ENCODE assay signal across 2 cellular contexts in genomic region chr6:170480045-170480714, GRCh38.
TF ChIP-seq lines count a peak whose summit lies in the region.

No MANE protein-coding gene starts in this region.

TF ChIP-seq in GM23338, 12 proteins besides CTCF, POLR2A, EP300 and RAD21 (continued from another document):
- TF ChIP-seq, protein P1, sequence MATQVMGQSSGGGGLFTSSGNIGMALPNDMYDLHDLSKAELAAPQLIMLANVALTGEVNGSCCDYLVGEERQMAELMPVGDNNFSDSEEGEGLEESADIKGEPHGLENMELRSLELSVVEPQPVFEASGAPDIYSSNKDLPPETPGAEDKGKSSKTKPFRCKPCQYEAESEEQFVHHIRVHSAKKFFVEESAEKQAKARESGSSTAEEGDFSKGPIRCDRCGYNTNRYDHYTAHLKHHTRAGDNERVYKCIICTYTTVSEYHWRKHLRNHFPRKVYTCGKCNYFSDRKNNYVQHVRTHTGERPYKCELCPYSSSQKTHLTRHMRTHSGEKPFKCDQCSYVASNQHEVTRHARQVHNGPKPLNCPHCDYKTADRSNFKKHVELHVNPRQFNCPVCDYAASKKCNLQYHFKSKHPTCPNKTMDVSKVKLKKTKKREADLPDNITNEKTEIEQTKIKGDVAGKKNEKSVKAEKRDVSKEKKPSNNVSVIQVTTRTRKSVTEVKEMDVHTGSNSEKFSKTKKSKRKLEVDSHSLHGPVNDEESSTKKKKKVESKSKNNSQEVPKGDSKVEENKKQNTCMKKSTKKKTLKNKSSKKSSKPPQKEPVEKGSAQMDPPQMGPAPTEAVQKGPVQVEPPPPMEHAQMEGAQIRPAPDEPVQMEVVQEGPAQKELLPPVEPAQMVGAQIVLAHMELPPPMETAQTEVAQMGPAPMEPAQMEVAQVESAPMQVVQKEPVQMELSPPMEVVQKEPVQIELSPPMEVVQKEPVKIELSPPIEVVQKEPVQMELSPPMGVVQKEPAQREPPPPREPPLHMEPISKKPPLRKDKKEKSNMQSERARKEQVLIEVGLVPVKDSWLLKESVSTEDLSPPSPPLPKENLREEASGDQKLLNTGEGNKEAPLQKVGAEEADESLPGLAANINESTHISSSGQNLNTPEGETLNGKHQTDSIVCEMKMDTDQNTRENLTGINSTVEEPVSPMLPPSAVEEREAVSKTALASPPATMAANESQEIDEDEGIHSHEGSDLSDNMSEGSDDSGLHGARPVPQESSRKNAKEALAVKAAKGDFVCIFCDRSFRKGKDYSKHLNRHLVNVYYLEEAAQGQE (IDR thresholded peaks at IDR 0.05; ENCODE audit: unreplicated experiment), result no peak
- TF ChIP-seq JUNB (IDR thresholded peaks at IDR 0.05; ENCODE audit: unreplicated experiment) (no peak), NANOG (IDR thresholded peaks at IDR 0.05; ENCODE audit: borderline replicate concordance) (no peak)

TF ChIP-seq in SK-N-SH, 30 proteins besides CTCF, POLR2A, EP300 and RAD21 (continued from another document):
- TF ChIP-seq, protein P2, sequence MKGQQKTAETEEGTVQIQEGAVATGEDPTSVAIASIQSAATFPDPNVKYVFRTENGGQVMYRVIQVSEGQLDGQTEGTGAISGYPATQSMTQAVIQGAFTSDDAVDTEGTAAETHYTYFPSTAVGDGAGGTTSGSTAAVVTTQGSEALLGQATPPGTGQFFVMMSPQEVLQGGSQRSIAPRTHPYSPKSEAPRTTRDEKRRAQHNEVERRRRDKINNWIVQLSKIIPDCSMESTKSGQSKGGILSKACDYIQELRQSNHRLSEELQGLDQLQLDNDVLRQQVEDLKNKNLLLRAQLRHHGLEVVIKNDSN (IDR thresholded peaks at IDR 0.05; ENCODE audit: borderline replicate concordance, low read depth), result no peak
- TF ChIP-seq FOXJ3 (CRISPR knock-in tag; IDR thresholded peaks at IDR 0.05) (no peak), ELF1 (IDR thresholded peaks at IDR 0.05) (no peak), GABPA (IDR thresholded peaks at IDR 0.05; ENCODE audit: low read depth) (no peak), POLR2AphosphoS5 (IDR thresholded peaks at IDR 0.05; ENCODE audit: low read depth, low read length) (no peak), MEF2A (IDR thresholded peaks at IDR 0.05; ENCODE audit: borderline replicate concordance, low read depth) (no peak)
- TF ChIP-seq, protein P1 (IDR thresholded peaks at IDR 0.05; ENCODE audit: low read depth, low read length), result no peak
